1 cellular context compared by ENCODE assay signal in genomic region chr2:10120158-10120937, GRCh38.
TF ChIP-seq lines count a peak whose summit lies in the region.

No MANE protein-coding gene starts in this region.

TF ChIP-seq in GM12878, 131 proteins besides CTCF, POLR2A, EP300 and RAD21 (continued from another document and continues in another):
- no peak for TF ChIP-seq IRF5 (IDR thresholded peaks at IDR 0.05; ENCODE audit: borderline replicate concordance)
- TF ChIP-seq DPF2 (IDR thresholded peaks at IDR 0.05), result peak; percentile 76
- TF ChIP-seq TCF3 (IDR thresholded peaks at IDR 0.05; ENCODE audit: borderline replicate concordance, insufficient read depth, low read depth, low read length), result no peak; the same call in 1 of the 2 replicates
- no peak for TF ChIP-seq STAT3 (IDR thresholded peaks at IDR 0.05; ENCODE audit: low read depth, low read length)
- no peak for TF ChIP-seq MEF2B (IDR thresholded peaks at IDR 0.05; ENCODE audit: partially characterized antibody, poor library complexity, severe bottlenecking)
- no peak for TF ChIP-seq ZSCAN29 (IDR thresholded peaks at IDR 0.05)
- TF ChIP-seq RELA (IDR thresholded peaks at IDR 0.05; ENCODE audit: borderline replicate concordance, partially characterized antibody), result no peak
- no peak for TF ChIP-seq STAT1 (conservative IDR thresholded peaks at IDR 0.05)
- peak; percentile 24; the same call in 1 of the 2 replicates for TF ChIP-seq CHD2 (IDR thresholded peaks at IDR 0.05; ENCODE audit: borderline replicate concordance, low read depth, low read length)
- TF ChIP-seq MYB (IDR thresholded peaks at IDR 0.05; ENCODE audit: borderline replicate concordance, low read depth, low read length), result no peak
- peak; percentile 62; the same call in 1 of the 2 replicates for TF ChIP-seq ZBTB40 (IDR thresholded peaks at IDR 0.05; ENCODE audit: borderline replicate concordance)
- TF ChIP-seq CBX5 (IDR thresholded peaks at IDR 0.05; ENCODE audit: low read depth), result 0 out of 2 replicates have a peak, but pooled peaks have one; percentile 48
- no peak for TF ChIP-seq SUPT20H (IDR thresholded peaks at IDR 0.05; ENCODE audit: borderline replicate concordance, control insufficient read depth, low read depth, low read length)
- no peak for TF ChIP-seq HDAC2 (IDR thresholded peaks at IDR 0.05)
- TF ChIP-seq EGR1 (IDR thresholded peaks at IDR 0.05; ENCODE audit: borderline replicate concordance in 1 of 2, low read depth in 2 of 2, low read length in 2 of 2), result peak in 1 of 2 experiments; percentile 68; a peak in 2 of 3 replicates
- TF ChIP-seq ASH2L (IDR thresholded peaks at IDR 0.05; ENCODE audit: borderline replicate concordance, low read depth), result no peak
- no peak for TF ChIP-seq BRCA1 (IDR thresholded peaks at IDR 0.05; ENCODE audit: low read depth, low read length)
- TF ChIP-seq ELK1 (IDR thresholded peaks at IDR 0.05; ENCODE audit: low read depth, low read length), result 0 out of 2 replicates have a peak, but pooled peaks have one; percentile 24
- peak; percentile 95 for TF ChIP-seq NKRF (conservative IDR thresholded peaks at IDR 0.05)
- TF ChIP-seq MTA2 (IDR thresholded peaks at IDR 0.05; ENCODE audit: low read depth), result no peak; the same call in 1 of the 2 replicates
- TF ChIP-seq NBN (IDR thresholded peaks at IDR 0.05), result peak; percentile 16; the same call in 1 of the 2 replicates
- no peak for TF ChIP-seq EZH2 (IDR thresholded peaks at IDR 0.05; ENCODE audit: borderline replicate concordance, control insufficient read depth, low read depth, low read length)
- no peak for TF ChIP-seq MEF2A (IDR thresholded peaks at IDR 0.05; ENCODE audit: insufficient read depth, low read depth, low read length)
- TF ChIP-seq ZNF274 (IDR thresholded peaks at IDR 0.05; ENCODE audit: insufficient read depth, insufficient read length), result no peak
- no peak for TF ChIP-seq ATF3 (IDR thresholded peaks at IDR 0.05; ENCODE audit: borderline replicate concordance, extremely low read depth, low read depth, low read length)
- peak in 1 of 2 experiments; percentile 45; a peak in 1 of 4 replicates for TF ChIP-seq ETV6 (conservative IDR thresholded peaks at IDR 0.05 in 1 of 2, IDR thresholded peaks at IDR 0.05 in 1 of 2; ENCODE audit: borderline replicate concordance in 1 of 2, low read depth in 1 of 2)
- peak; percentile 98 for TF ChIP-seq MXI1 (IDR thresholded peaks at IDR 0.05; ENCODE audit: low read depth, low read length)
- no peak for TF ChIP-seq YBX1 (IDR thresholded peaks at IDR 0.05)
- TF ChIP-seq SIX5 (IDR thresholded peaks at IDR 0.05; ENCODE audit: low read depth, low read length, severe bottlenecking), result no peak
- TF ChIP-seq CUX1 (IDR thresholded peaks at IDR 0.05; ENCODE audit: insufficient replicate concordance, low read depth, low read length), result no peak
- peak; percentile 58; the same call in 1 of the 2 replicates for TF ChIP-seq POLR2AphosphoS2 (IDR thresholded peaks at IDR 0.05; ENCODE audit: low read depth, low read length)
- TF ChIP-seq NFXL1 (IDR thresholded peaks at IDR 0.05; ENCODE audit: borderline replicate concordance), result no peak
- TF ChIP-seq CEBPZ (IDR thresholded peaks at IDR 0.05; ENCODE audit: low read depth, low read length), result no peak
- TF ChIP-seq MLLT1 (IDR thresholded peaks at IDR 0.05), result peak; percentile 70
- TF ChIP-seq NRF1 (conservative IDR thresholded peaks at IDR 0.05; ENCODE audit: low read depth, low read length), result peak; percentile 33; the same call in 1 of the 2 replicates
- no peak for TF ChIP-seq SREBF1 (IDR thresholded peaks at IDR 0.05; ENCODE audit: low read length)
- TF ChIP-seq SP1 (IDR thresholded peaks at IDR 0.05; ENCODE audit: low read depth, low read length), result peak; percentile 34
- peak; percentile 80 for TF ChIP-seq SMAD5 (IDR thresholded peaks at IDR 0.05; ENCODE audit: low read depth)
- peak; percentile 75; the same call in 1 of the 3 replicates for TF ChIP-seq POU2F2 (IDR thresholded peaks at IDR 0.05; ENCODE audit: borderline replicate concordance, low read depth, low read length)
